In the genomic region with DNA sequence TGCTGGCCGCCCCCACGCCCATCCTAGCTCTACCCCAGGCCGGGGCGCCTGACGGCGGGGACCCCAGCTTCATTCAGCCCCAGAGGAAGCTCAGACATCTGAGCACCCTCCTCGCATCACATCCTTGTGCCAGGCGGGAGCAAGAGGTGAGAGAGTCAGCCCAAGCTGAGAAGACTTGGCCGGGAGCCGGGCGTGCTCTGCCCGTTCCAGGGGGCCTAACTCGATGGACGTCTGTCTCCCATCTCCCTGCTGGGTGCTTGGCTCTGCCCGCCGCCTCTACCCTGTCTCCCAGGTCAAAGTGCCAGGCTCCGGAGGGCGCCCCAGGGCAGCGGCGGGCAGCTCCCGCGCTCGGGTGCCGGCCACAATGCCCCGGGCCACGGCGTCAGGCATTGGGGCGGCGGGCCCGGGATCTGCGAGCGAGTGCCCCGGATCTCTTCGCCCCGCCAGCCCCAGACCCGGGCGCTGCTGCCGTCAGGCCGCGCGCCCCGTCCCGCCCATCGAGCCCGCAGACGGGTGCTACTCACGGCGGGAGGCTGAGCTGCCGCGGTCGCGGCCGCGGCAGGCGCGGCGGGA, we compare ENCODE assay signal across 8 cellular contexts. TPM values are rescaled to one million over a fixed set of nuclear protein-coding genes. Genes with fewer than 3 reads are reported as not detected.
DNase-seq lines count a peak whose midpoint lies in the region; ATAC-seq, FAIRE-seq and TF ChIP-seq lines count a peak whose summit lies in the region.

No MANE protein-coding gene starts in this region.

- no peak overlapping the region for H3K27ac ChIP-seq in cardiac muscle cell

- peak overlapping the region; percentile 53 for H3K4me3 Mint-ChIP-seq in activated CD8-positive, alpha-beta T cell treated with anti-CD3 and anti-CD28 coated beads for 36 hours

- POLR2A ChIA-PET in activated CD8-positive, alpha-beta T cell treated with anti-CD3 and anti-CD28 coated beads for 36 hours (lab: Charles Lee): interaction anchor here (0.6 to 1.5 kb wide), 6 partner anchors 36 to 299 kb away, joined by 3 to 4 read pairs (median 3); no protein-coding TSS in a partner anchor

- H3K36me3 Mint-ChIP-seq in activated CD8-positive, alpha-beta T cell treated with anti-CD3 and anti-CD28 coated beads for 36 hours (ENCODE audit: low read depth): no peaks in the 10 kb centered on the region

- H3K4me3 ChIP-seq in cardiac muscle cell (peak overlapping the region; percentile 38), retinal pigment epithelial cell (ENCODE audit: low read length) (peak overlapping the region; percentile 39)

- H3K4me1 ChIP-seq in cardiac muscle cell (ENCODE audit: low read depth): no peaks in the 10 kb centered on the region

- DNase-seq in GM18507 (ENCODE audit: extremely low spot score, insufficient read length, low read depth) (peak; percentile 42), cardiac muscle cell (ENCODE audit: low read depth in 1 of 2, low spot score in 1 of 2) (no peak), retinal pigment epithelial cell (ENCODE audit: low read depth) (no peak), T1000 (lab: John Stamatoyannopoulos, UW) (no peak), D721Med (ENCODE audit: insufficient read length, low spot score) (no peak), putamen (ENCODE audit: low spot score) (no peak)
- no peak for DNase-seq in activated CD8-positive, alpha-beta T cell treated with anti-CD3 and anti-CD28 coated beads for 36 hours

- no peaks in the 10 kb centered on the region for H3K9me3 Mint-ChIP-seq in activated CD8-positive, alpha-beta T cell treated with anti-CD3 and anti-CD28 coated beads for 36 hours

- intact Hi-C loops in activated CD8-positive, alpha-beta T cell treated with anti-CD3 and anti-CD28 coated beads for 36 hours (cut with micrococcal nuclease): loop anchor here (10.0 kb wide), 2 partner anchors 101 to 221 kb away; no protein-coding TSS in a partner anchor

- TF ChIP-seq CTCF in activated CD8-positive, alpha-beta T cell treated with anti-CD3 and anti-CD28 coated beads for 36 hours (IDR thresholded peaks at IDR 0.05): no peak
- TF ChIP-seq CTCF in cardiac muscle cell (IDR thresholded peaks at IDR 0.05; ENCODE audit: low read depth, low read length) (no peak), retinal pigment epithelial cell (conservative IDR thresholded peaks at IDR 0.05; ENCODE audit: low read depth, low read length) (no peak), D721Med (IDR thresholded peaks at IDR 0.05; ENCODE audit: insufficient read depth, missing control alignments) (no peak)

- no peaks in the 10 kb centered on the region for H3K36me3 ChIP-seq in cardiac muscle cell

- ATAC-seq in HG02642 (IDR thresholded peaks at IDR 0.05; ENCODE audit: poor library complexity, unreplicated experiment): peak; percentile 32
- peak; percentile 58 for ATAC-seq in activated CD8-positive, alpha-beta T cell treated with anti-CD3 and anti-CD28 coated beads for 36 hours

- no peaks in the 10 kb centered on the region for H3K9me3 ChIP-seq in cardiac muscle cell (ENCODE audit: low read depth)

- H3K27me3 ChIP-seq in cardiac muscle cell: peaks cover 50% of the 10 kb centered on the region

- FAIRE-seq in GM18507 (lab: Jason Lieb, UNC) (no peak), D721Med (lab: Jason Lieb, UNC) (no peak)

- H3K27ac Mint-ChIP-seq in activated CD8-positive, alpha-beta T cell treated with anti-CD3 and anti-CD28 coated beads for 36 hours: no peak overlapping the region

- H3K4me1 Mint-ChIP-seq in activated CD8-positive, alpha-beta T cell treated with anti-CD3 and anti-CD28 coated beads for 36 hours (ENCODE audit: low read depth): peaks cover 7% of the 10 kb centered on the region

- peaks cover 11% of the 10 kb centered on the region for H3K27me3 Mint-ChIP-seq in activated CD8-positive, alpha-beta T cell treated with anti-CD3 and anti-CD28 coated beads for 36 hours

- CTCF ChIA-PET in activated CD8-positive, alpha-beta T cell treated with anti-CD3 and anti-CD28 coated beads for 36 hours (lab: Charles Lee): interaction anchor here (0.7 to 4.5 kb wide), 42 partner anchors 9 to 474 kb away, joined by 3 to 73 read pairs (median 5); partner anchors contain the start of gene CIAO2A

RNA-seq across cellular contexts. Expression of gene DAPK2, which starts 0.4 kb away (rescaled TPM):
- 1 to 10 TPM; 1.2 to 1.5 TPM for total RNA-seq in activated CD8-positive, alpha-beta T cell treated with anti-CD3 and anti-CD28 coated beads for 36 hours
- 0.70 and 1.4 TPM in 2 replicates for total RNA-seq in cardiac muscle cell
- 0.51 TPM in 1 of 2 replicates, not detected in the other for polyA plus RNA-seq in cardiac muscle cell

RNA-seq across cellular contexts. Expression of gene CIAO2A, which starts 47.8 kb away (rescaled TPM):
- total RNA-seq in activated CD8-positive, alpha-beta T cell treated with anti-CD3 and anti-CD28 coated beads for 36 hours: 10 to 100 TPM; 88.3 to 99.4 TPM
- 115 and 126 TPM in 2 replicates for total RNA-seq in cardiac muscle cell
- 181 and 187 TPM in 2 replicates for polyA plus RNA-seq in cardiac muscle cell

RNA-seq across cellular contexts. Expression of gene SNX1, which starts 49.9 kb away (rescaled TPM):
- 10 to 100 TPM; 75.6 to 80.1 TPM for total RNA-seq in activated CD8-positive, alpha-beta T cell treated with anti-CD3 and anti-CD28 coated beads for 36 hours
- total RNA-seq in cardiac muscle cell: 35.7 and 36.5 TPM in 2 replicates
- polyA plus RNA-seq in cardiac muscle cell: 36.9 and 37.0 TPM in 2 replicates
